1 cellular context compared by ENCODE assay signal in the genomic region with DNA sequence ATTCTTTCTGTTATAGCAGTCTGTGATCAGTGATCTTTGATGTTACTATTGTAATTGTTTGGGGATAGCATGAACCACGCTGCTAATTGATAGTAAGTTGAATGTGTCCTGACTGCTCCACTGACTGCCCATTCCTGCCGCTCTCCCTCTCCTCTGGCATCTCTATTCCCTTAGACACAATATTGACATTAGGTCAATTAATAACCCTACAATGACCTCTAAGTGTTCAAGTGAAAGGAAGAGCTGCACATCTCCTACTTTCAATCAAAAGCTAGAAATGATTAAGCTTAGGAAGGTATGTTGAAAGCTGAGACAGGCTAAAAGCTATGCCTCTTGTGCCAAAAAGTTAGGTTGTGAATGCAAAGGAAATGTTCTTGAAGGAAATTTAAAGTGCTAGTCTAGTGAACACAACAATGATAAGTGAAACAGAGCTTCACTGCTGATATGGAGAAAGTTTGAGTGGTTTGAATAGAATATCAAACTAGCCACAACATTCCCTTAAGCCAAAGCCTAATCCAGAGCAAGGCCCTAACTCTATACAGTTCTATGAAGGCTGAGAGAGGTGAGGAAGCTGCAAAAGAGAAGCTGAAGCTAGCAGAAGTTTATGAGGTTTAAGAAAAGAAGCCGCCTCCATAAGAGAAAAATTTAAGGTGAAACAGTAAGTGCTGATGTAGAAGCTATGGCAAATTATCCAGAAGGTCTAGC.
TF ChIP-seq lines count a peak whose summit lies in the region.

No MANE protein-coding gene starts in this region.

TF ChIP-seq in HepG2, 621 proteins besides CTCF, POLR2A, EP300 and RAD21 (continued from another document):
- TF ChIP-seq, protein P1, sequence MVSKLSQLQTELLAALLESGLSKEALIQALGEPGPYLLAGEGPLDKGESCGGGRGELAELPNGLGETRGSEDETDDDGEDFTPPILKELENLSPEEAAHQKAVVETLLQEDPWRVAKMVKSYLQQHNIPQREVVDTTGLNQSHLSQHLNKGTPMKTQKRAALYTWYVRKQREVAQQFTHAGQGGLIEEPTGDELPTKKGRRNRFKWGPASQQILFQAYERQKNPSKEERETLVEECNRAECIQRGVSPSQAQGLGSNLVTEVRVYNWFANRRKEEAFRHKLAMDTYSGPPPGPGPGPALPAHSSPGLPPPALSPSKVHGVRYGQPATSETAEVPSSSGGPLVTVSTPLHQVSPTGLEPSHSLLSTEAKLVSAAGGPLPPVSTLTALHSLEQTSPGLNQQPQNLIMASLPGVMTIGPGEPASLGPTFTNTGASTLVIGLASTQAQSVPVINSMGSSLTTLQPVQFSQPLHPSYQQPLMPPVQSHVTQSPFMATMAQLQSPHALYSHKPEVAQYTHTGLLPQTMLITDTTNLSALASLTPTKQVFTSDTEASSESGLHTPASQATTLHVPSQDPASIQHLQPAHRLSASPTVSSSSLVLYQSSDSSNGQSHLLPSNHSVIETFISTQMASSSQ (IDR thresholded peaks at IDR 0.05; ENCODE audit: low read depth), result peak; percentile 81
- TF ChIP-seq, protein P1 (CRISPR knock-in tag; IDR thresholded peaks at IDR 0.05; ENCODE audit: borderline replicate concordance), result peak; percentile 79; the same call in 1 of the 2 replicates
- 0 out of 2 replicates have a peak, but pooled peaks have one; percentile 62 for TF ChIP-seq SATB2 (CRISPR knock-in tag; IDR thresholded peaks at IDR 0.05)
- peak; percentile 19; the same call in 1 of the 2 replicates for TF ChIP-seq TBX2 (CRISPR knock-in tag; IDR thresholded peaks at IDR 0.05; ENCODE audit: borderline replicate concordance)
- 0 out of 2 replicates have a peak, but pooled peaks have one; percentile 41 for TF ChIP-seq SIX1 (CRISPR knock-in tag; IDR thresholded peaks at IDR 0.05; ENCODE audit: borderline replicate concordance)
- peak; percentile 20; the same call in 1 of the 2 replicates for TF ChIP-seq RARA (CRISPR knock-in tag; IDR thresholded peaks at IDR 0.05)
- 0 out of 2 replicates have a peak, but pooled peaks have one; percentile 14 for TF ChIP-seq ZNF331 (CRISPR knock-in tag; IDR thresholded peaks at IDR 0.05)
- TF ChIP-seq MED8 (CRISPR knock-in tag; IDR thresholded peaks at IDR 0.05; ENCODE audit: insufficient replicate concordance), result no peak
- 0 out of 2 replicates have a peak, but pooled peaks have one; percentile 47 for TF ChIP-seq ZNF614 (CRISPR knock-in tag; IDR thresholded peaks at IDR 0.05; ENCODE audit: borderline replicate concordance)
- TF ChIP-seq FOXA1 (IDR thresholded peaks at IDR 0.05), result no peak
- peak; percentile 56 for TF ChIP-seq FOXA1 (CRISPR knock-in tag; IDR thresholded peaks at IDR 0.05)
- TF ChIP-seq, protein P2, sequence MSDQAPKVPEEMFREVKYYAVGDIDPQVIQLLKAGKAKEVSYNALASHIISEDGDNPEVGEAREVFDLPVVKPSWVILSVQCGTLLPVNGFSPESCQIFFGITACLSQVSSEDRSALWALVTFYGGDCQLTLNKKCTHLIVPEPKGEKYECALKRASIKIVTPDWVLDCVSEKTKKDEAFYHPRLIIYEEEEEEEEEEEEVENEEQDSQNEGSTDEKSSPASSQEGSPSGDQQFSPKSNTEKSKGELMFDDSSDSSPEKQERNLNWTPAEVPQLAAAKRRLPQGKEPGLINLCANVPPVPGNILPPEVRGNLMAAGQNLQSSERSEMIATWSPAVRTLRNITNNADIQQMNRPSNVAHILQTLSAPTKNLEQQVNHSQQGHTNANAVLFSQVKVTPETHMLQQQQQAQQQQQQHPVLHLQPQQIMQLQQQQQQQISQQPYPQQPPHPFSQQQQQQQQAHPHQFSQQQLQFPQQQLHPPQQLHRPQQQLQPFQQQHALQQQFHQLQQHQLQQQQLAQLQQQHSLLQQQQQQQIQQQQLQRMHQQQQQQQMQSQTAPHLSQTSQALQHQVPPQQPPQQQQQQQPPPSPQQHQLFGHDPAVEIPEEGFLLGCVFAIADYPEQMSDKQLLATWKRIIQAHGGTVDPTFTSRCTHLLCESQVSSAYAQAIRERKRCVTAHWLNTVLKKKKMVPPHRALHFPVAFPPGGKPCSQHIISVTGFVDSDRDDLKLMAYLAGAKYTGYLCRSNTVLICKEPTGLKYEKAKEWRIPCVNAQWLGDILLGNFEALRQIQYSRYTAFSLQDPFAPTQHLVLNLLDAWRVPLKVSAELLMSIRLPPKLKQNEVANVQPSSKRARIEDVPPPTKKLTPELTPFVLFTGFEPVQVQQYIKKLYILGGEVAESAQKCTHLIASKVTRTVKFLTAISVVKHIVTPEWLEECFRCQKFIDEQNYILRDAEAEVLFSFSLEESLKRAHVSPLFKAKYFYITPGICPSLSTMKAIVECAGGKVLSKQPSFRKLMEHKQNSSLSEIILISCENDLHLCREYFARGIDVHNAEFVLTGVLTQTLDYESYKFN (CRISPR knock-in tag; conservative IDR thresholded peaks at IDR 0.05), result peak; percentile 44; the same call in 1 of the 2 replicates
- TF ChIP-seq FOXA3 (CRISPR knock-in tag; IDR thresholded peaks at IDR 0.05), result peak; percentile 64
- 0 out of 2 replicates have a peak, but pooled peaks have one; percentile 22 for TF ChIP-seq SALL1 (CRISPR knock-in tag; IDR thresholded peaks at IDR 0.05)
- TF ChIP-seq GATAD2A (CRISPR knock-in tag; IDR thresholded peaks at IDR 0.05), result 0 out of 2 replicates have a peak, but pooled peaks have one; percentile 48
- no peak for TF ChIP-seq ELF3 (CRISPR knock-in tag; IDR thresholded peaks at IDR 0.05)
- peak; percentile 26; the same call in 1 of the 2 replicates for TF ChIP-seq HHEX (CRISPR knock-in tag; IDR thresholded peaks at IDR 0.05)
- TF ChIP-seq NR2F6 (IDR thresholded peaks at IDR 0.05), result peak; percentile 59
- TF ChIP-seq NR2F6 (CRISPR knock-in tag; IDR thresholded peaks at IDR 0.05), result peak; percentile 50
- TF ChIP-seq MIXL1 (CRISPR knock-in tag; IDR thresholded peaks at IDR 0.05), result peak; percentile 72; the same call in 1 of the 2 replicates
- no peak for TF ChIP-seq ZNF766 (CRISPR knock-in tag; IDR thresholded peaks at IDR 0.05; ENCODE audit: borderline replicate concordance)
- 0 out of 2 replicates have a peak, but pooled peaks have one; percentile 26 for TF ChIP-seq NR2F2 (IDR thresholded peaks at IDR 0.05; ENCODE audit: borderline replicate concordance, low read depth)
- no peak for TF ChIP-seq ZNF33A (CRISPR knock-in tag; IDR thresholded peaks at IDR 0.05; ENCODE audit: borderline replicate concordance)
- TF ChIP-seq, protein P3, sequence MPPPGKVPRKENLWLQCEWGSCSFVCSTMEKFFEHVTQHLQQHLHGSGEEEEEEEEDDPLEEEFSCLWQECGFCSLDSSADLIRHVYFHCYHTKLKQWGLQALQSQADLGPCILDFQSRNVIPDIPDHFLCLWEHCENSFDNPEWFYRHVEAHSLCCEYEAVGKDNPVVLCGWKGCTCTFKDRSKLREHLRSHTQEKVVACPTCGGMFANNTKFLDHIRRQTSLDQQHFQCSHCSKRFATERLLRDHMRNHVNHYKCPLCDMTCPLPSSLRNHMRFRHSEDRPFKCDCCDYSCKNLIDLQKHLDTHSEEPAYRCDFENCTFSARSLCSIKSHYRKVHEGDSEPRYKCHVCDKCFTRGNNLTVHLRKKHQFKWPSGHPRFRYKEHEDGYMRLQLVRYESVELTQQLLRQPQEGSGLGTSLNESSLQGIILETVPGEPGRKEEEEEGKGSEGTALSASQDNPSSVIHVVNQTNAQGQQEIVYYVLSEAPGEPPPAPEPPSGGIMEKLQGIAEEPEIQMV (CRISPR knock-in tag; IDR thresholded peaks at IDR 0.05; ENCODE audit: low read depth), result no peak
- TF ChIP-seq SAP130 (CRISPR knock-in tag; IDR thresholded peaks at IDR 0.05; ENCODE audit: low read depth), result peak; percentile 24; the same call in 1 of the 2 replicates
- TF ChIP-seq ARID3A (IDR thresholded peaks at IDR 0.05; ENCODE audit: low read depth, low read length), result peak; percentile 76; the same call in 1 of the 2 replicates
- no peak for TF ChIP-seq NFE2 (CRISPR knock-in tag; IDR thresholded peaks at IDR 0.05)
